Comparison of ENCODE assay signal across 10 cellular contexts in the genomic region with DNA sequence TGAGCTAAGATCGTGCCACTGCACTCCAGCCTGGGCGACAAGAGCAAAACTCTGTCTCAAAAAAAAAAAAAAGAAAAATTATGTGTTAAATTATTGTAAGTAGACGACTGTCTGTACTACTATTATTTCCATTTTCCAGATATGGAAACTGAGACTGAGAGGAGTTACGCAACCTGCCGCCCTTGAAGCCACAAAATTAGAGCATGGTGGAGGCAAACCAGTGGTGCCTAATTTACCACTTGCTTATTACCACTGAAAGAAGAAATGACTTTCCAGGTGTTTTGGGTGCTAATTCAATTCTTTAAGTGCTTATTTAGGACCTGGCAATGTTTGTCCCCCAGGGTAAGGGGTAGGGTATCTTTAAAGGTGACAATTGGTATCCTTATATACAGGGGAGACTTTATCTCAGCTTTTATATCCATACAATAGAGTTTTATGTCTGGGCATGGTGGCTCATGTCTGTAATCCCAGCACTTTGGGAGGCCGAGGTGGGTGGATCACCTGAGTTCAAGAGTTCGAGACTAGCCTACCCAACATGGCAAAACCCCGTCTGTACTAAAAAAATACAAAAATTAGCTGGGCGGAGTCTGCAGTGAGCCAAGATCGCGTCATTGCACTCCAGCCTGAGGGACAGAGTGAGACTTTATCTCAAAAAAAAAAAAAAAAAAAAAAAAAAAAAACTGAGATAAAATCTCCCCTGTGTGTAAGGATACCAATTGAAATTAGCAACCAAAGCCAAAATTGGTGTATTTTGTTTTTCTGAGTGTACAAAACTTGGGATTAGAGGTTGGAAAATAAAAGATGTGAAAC. TPM values are rescaled to one million over a fixed set of nuclear protein-coding genes. Genes with fewer than 3 reads are reported as not detected.
DNase-seq lines count a peak whose midpoint lies in the region; ATAC-seq and TF ChIP-seq lines count a peak whose summit lies in the region.
"Had no signal": no experiment of that assay in that cellular context is flagged by ENCODE, and none has a peak within 500 bp of the region (broad histone marks: within the 10 kb centered on the region; RNA-seq: fewer than 3 reads in every experiment).

No MANE protein-coding gene starts in this region.

- intact Hi-C loops in spleen (cut with DNase I; ENCODE audit: low total_unique reads), result no loop called here

- TF ChIP-seq POLR2A in spleen (IDR thresholded peaks at IDR 0.05), result no peak

- peak overlapping the region in 4 of 10 experiments; percentile 9 to 34 (median 19); a peak in 4 of 20 replicates for H3K4me3 ChIP-seq in BLaER1 treated with 17β-estradiol and CSF1 and Interleukin-3, amounts not matched to agents 10 nM and 100 nM
- H3K4me3 ChIP-seq in OCI-LY3 (ENCODE audit: low read length) (peak overlapping the region; percentile 71), choroid plexus epithelial cell (ENCODE audit: low read depth, low read length) (no peak overlapping the region), osteoblast (ENCODE audit: insufficient read depth, low read length) (peak overlapping the region; percentile 49), spleen (no peak overlapping the region)
- H3K4me3 ChIP-seq: MG63 had no signal

- DNase-seq in choroid plexus epithelial cell (ENCODE audit: low read depth), result peak; percentile 32
- DNase-seq in osteoblast (ENCODE audit: insufficient read length, low spot score, missing footprints), result no peak
- DNase-seq in spleen, result no peak
- DNase-seq: activated naive CD4-positive, alpha-beta T cell treated with anti-CD3 and anti-CD28 coated beads, Interleukin-2, amount 10 ng/mL, durations not matched to agents 7 days and 5 days had no signal

- no peaks in the 10 kb centered on the region for H4K20me1 ChIP-seq in BLaER1 treated with 17β-estradiol and CSF1 and Interleukin-3, amounts not matched to agents 10 nM and 100 nM
- H4K20me1 ChIP-seq in OCI-LY3 (ENCODE audit: insufficient read depth, low read length), result no peaks in the 10 kb centered on the region
- H4K20me1 ChIP-seq in osteoblast (ENCODE audit: insufficient read depth, low read length), result no peaks in the 10 kb centered on the region

- H3K36me3 ChIP-seq in BLaER1 treated with 17β-estradiol and CSF1 and Interleukin-3, amounts not matched to agents 10 nM and 100 nM, result no peaks in the 10 kb centered on the region
- H3K36me3 ChIP-seq in OCI-LY3 (replicated peaks; ENCODE audit: low read depth, low read length) (no peaks in the 10 kb centered on the region), osteoblast (ENCODE audit: insufficient read depth, low read length) (no peaks in the 10 kb centered on the region), spleen (no peaks in the 10 kb centered on the region)
- H3K36me3 ChIP-seq: MG63 had no signal

- no peaks in the 10 kb centered on the region for H3K27me3 ChIP-seq in BLaER1 treated with 17β-estradiol and CSF1 and Interleukin-3, amounts not matched to agents 10 nM and 100 nM
- H3K27me3 ChIP-seq in OCI-LY3 (ENCODE audit: low read depth, low read length) (no peaks in the 10 kb centered on the region), osteoblast (ENCODE audit: insufficient read depth, low read length) (no peaks in the 10 kb centered on the region), spleen (replicated peaks in 1 of 7) (no peaks in the 10 kb centered on the region)
- H3K27me3 ChIP-seq: MG63 had no signal

- H2AFZ ChIP-seq in OCI-LY3 (ENCODE audit: low read depth, low read length), result no peak overlapping the region
- H2AFZ ChIP-seq in osteoblast (ENCODE audit: low read length), result peak overlapping the region; percentile 78

- TF ChIP-seq CTCF in OCI-LY3 (IDR thresholded peaks at IDR 0.05; ENCODE audit: low read depth, low read length) (no peak), choroid plexus epithelial cell (conservative IDR thresholded peaks at IDR 0.05; ENCODE audit: low read depth, low read length) (no peak), osteoblast (IDR thresholded peaks at IDR 0.05; ENCODE audit: extremely low read depth, low read depth, low read length) (no peak), spleen (IDR thresholded peaks at IDR 0.05 in 8 of 11, conservative IDR thresholded peaks at IDR 0.05 in 3 of 11) (no peak)

- peak overlapping the region; percentile 23 to 79 (median 71); a peak in 20 of 22 replicates for H3K9ac ChIP-seq in BLaER1 treated with 17β-estradiol and CSF1 and Interleukin-3, amounts not matched to agents 10 nM and 100 nM
- peak overlapping the region; percentile 56 for H3K9ac ChIP-seq in OCI-LY3 (ENCODE audit: low read length)

- ATAC-seq in HG02610 (IDR thresholded peaks at IDR 0.05; ENCODE audit: unreplicated experiment) (no peak), GM18511 (IDR thresholded peaks at IDR 0.05; ENCODE audit: unreplicated experiment) (no peak), HG03175 (IDR thresholded peaks at IDR 0.05; ENCODE audit: unreplicated experiment) (no peak)

- peaks cover 21 to 47% (median 42%) of the 10 kb centered on the region in 10 experiments for H3K4me1 ChIP-seq in BLaER1 treated with 17β-estradiol and CSF1 and Interleukin-3, amounts not matched to agents 10 nM and 100 nM
- H3K4me1 ChIP-seq in OCI-LY3 (ENCODE audit: low read length) (peaks cover 36% of the 10 kb centered on the region), osteoblast (ENCODE audit: insufficient read depth, low read length) (peaks cover 22% of the 10 kb centered on the region), spleen (peaks cover 0 to 31% (median 12%) of the 10 kb centered on the region in 6 donors)

- no peaks in the 10 kb centered on the region for H3K79me2 ChIP-seq in OCI-LY3 (ENCODE audit: low read length)
- no peaks in the 10 kb centered on the region for H3K79me2 ChIP-seq in osteoblast (ENCODE audit: insufficient read depth, low read length)

- WGBS in spleen, 5 donors, result 79 to 88% (median 83%) methylated on average over 11 of the region's 11 CpGs

- no peaks in the 10 kb centered on the region for H3K9me3 ChIP-seq in BLaER1 treated with 17β-estradiol and CSF1 and Interleukin-3, amounts not matched to agents 10 nM and 100 nM (replicated peaks in 1 of 11)
- H3K9me3 ChIP-seq in OCI-LY3 (ENCODE audit: insufficient read depth, low read length), result no peaks in the 10 kb centered on the region
- no peaks in the 10 kb centered on the region for H3K9me3 ChIP-seq in osteoblast (ENCODE audit: low read depth, low read length)
- H3K9me3 ChIP-seq in spleen, result no peaks in the 10 kb centered on the region
- H3K9me3 ChIP-seq: MG63 had no signal

- H3K4me2 ChIP-seq in BLaER1 treated with 17β-estradiol and CSF1 and Interleukin-3, amounts not matched to agents 10 nM and 100 nM, result peak overlapping the region; percentile 56 to 91 (median 86)
- H3K4me2 ChIP-seq in OCI-LY3 (ENCODE audit: low read length) (peak overlapping the region; percentile 99), osteoblast (ENCODE audit: insufficient read depth, low read length) (peak overlapping the region; percentile 83)

- peak overlapping the region; percentile 21 to 93 (median 81); a peak in 21 of 22 replicates for H3K27ac ChIP-seq in BLaER1 treated with 17β-estradiol and CSF1 and Interleukin-3, amounts not matched to agents 10 nM and 100 nM
- peak overlapping the region; percentile 81 for H3K27ac ChIP-seq in OCI-LY3 (ENCODE audit: low read length)
- peak overlapping the region; percentile 99 for H3K27ac ChIP-seq in osteoblast (ENCODE audit: low read depth, low read length)
- H3K27ac ChIP-seq in spleen, result peak overlapping the region in 1 of 8 donors; percentile 33

RNA-seq across cellular contexts. Expression of gene CAMK1D, which starts 16.6 kb away (rescaled TPM):
- total RNA-seq in osteoblast, result 10.6 and 11.2 TPM in 2 replicates
- total RNA-seq in spleen, result 10 to 100 TPM; 18.9 to 34.5 (median 28.3) TPM
- 1 to 10 TPM; 6.8 to 8.9 (median 7.4) TPM for polyA plus RNA-seq in spleen

Comparison
In these comparisons a context has a peak if more than half of its experiments do, and no peak if none do; other contexts are left out.
1. H3K4me3 ChIP-seq: peak in OCI-LY3 (single experiment) and osteoblast (single experiment); none in choroid plexus epithelial cell (single experiment) and spleen (0 of 8).
2. Peak in every context shown above with its lines, with median percentiles within 50 percentile points of each other: H3K4me2 ChIP-seq.